In the genomic region with DNA sequence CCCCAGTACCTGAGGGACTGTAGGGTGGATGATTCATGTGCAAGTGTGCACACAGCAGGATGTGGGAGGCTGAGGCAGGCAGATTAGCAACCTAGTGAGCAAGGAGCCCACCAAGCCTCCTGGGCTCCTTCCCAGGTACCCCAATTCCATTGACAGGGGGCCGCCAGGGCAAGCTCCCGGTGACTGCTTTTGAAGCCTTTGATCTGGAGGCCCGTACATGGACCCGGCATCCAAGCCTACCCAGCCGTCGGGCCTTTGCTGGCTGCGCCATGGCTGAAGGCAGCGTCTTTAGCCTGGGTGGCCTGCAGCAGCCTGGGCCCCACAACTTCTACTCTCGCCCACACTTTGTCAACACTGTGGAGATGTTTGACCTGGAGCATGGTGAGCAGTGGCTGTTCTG, we compare ENCODE assay signal across 31 cellular contexts. TPM values are rescaled to one million over a fixed set of nuclear protein-coding genes. Genes with fewer than 3 reads are reported as not detected.
A peak's percentile ranks its signal among the peaks of the same experiment; 100 is the strongest.
DNase-seq lines count a peak whose midpoint lies in the region; ATAC-seq and TF ChIP-seq lines count a peak whose summit lies in the region.
"Had no signal": no experiment of that assay in that cellular context is flagged by ENCODE, and none has a peak within 500 bp of the region (broad histone marks: within the 10 kb centered on the region; RNA-seq: fewer than 3 reads in every experiment).

No MANE protein-coding gene starts in this region.

- H3K27ac ChIP-seq in right atrium auricular region, result peak overlapping the region; percentile 87 to 93
- peak overlapping the region; percentile 25 for H3K27ac ChIP-seq in layer of hippocampus (ENCODE audit: low read depth, low read length)
- H3K27ac ChIP-seq in psoas muscle, result peak overlapping the region; percentile 89
- H3K27ac ChIP-seq: left lung, SJCRH30 had no signal

- no peak for DNase-seq in right atrium auricular region (ENCODE audit: low spot score)
- no peak for DNase-seq in cardiac septum (ENCODE audit: low spot score)
- no peak for DNase-seq in psoas muscle
- DNase-seq in HFFc6, result no peak
- DNase-seq in GM13976 (ENCODE audit: low spot score), result no peak
- DNase-seq: activated B cell treated with CpG ODN at 0.5 μM for 24 hours; activated CD8-positive, alpha-beta memory T cell treated with anti-CD3 and anti-CD28 coated beads, Interleukin-2, amount 50 U/mL, for 4 hours; activated naive CD4-positive, alpha-beta T cell treated with anti-CD3 and anti-CD28 coated beads, Interleukin-2, amount 10 ng/mL, durations not matched to agents 7 days and 5 days; aorta; DMS153; esophagus squamous epithelium; foreskin melanocyte; GOT3; immature natural killer cell; natural killer cell; NCI-H1048; NCI-H1694; NCI-H2171; NCI-H524 treated with DMSO at 0.1 percent for 48 hours; SJCRH30; stimulated activated CD4-positive, alpha-beta T cell treated with anti-CD3 and anti-CD28 coated beads, Interleukin-15, amount 100 ng/mL, for 24 hours; stimulated activated naive CD4-positive, alpha-beta T cell; T1000; tibial artery had no signal

- peaks cover 3% of the 10 kb centered on the region for H3K27me3 Mint-ChIP-seq in HFFc6 (ENCODE audit: insufficient read depth)

- H3K4me3 Mint-ChIP-seq in HFFc6, result no peak overlapping the region
- H3K4me3 Mint-ChIP-seq: activated B cell treated with CpG ODN at 0.5 μM for 24 hours; activated naive CD4-positive, alpha-beta T cell treated with anti-CD3 and anti-CD28 coated beads, Interleukin-2, amount 10 ng/mL, durations not matched to agents 7 days and 5 days; B cell; central memory CD8-positive, alpha-beta T cell; dendritic cell treated with granulocyte-macrophage colony-stimulating factor and Interleukin-4, amounts not matched to agents 40 ng/mL and 50 ng/mL, for 4 days; immature natural killer cell; natural killer cell had no signal

- H3K27me3 ChIP-seq in right atrium auricular region (no peaks in the 10 kb centered on the region), layer of hippocampus (ENCODE audit: control insufficient read depth, insufficient read depth, low read length) (no peaks in the 10 kb centered on the region), psoas muscle (ENCODE audit: insufficient read depth in 3 of 3, low read length in 2 of 3) (no peaks in the 10 kb centered on the region)
- H3K27me3 ChIP-seq: esophagus squamous epithelium, left lung, SJCRH30, tibial artery had no signal

- peaks cover 24% of the 10 kb centered on the region for H3K36me3 ChIP-seq in right atrium auricular region
- H3K36me3 ChIP-seq in psoas muscle (ENCODE audit: insufficient read depth in 1 of 2, low read depth in 1 of 2), result peaks cover 0 to 30% of the 10 kb centered on the region in 2 donors
- H3K36me3 ChIP-seq: SJCRH30 had no signal

- intact Hi-C loops in cardiac septum (cut with DNase I), result no loop called here
- intact Hi-C loops in psoas muscle (cut with DNase I), result loop anchor here (5.0 kb wide), 3 partner anchors 103 to 273 kb away; a partner anchor contains a TSS

- H3K4me1 ChIP-seq in right atrium auricular region, result peaks cover 0 to 84% of the 10 kb centered on the region in 2 donors
- H3K4me1 ChIP-seq in psoas muscle, result peaks cover 27% of the 10 kb centered on the region

- no peak overlapping the region for H3K27ac Mint-ChIP-seq in HFFc6
- H3K27ac Mint-ChIP-seq: activated B cell treated with CpG ODN at 0.5 μM for 24 hours; activated naive CD4-positive, alpha-beta T cell treated with anti-CD3 and anti-CD28 coated beads, Interleukin-2, amount 10 ng/mL, durations not matched to agents 7 days and 5 days; B cell; dendritic cell treated with granulocyte-macrophage colony-stimulating factor and Interleukin-4, amounts not matched to agents 40 ng/mL and 50 ng/mL, for 4 days; immature natural killer cell; natural killer cell had no signal

- no peaks in the 10 kb centered on the region for H3K9me3 Mint-ChIP-seq in HFFc6
- H3K9me3 Mint-ChIP-seq: activated B cell treated with CpG ODN at 0.5 μM for 24 hours; activated naive CD4-positive, alpha-beta T cell treated with anti-CD3 and anti-CD28 coated beads, Interleukin-2, amount 10 ng/mL, durations not matched to agents 7 days and 5 days; central memory CD8-positive, alpha-beta T cell; dendritic cell treated with granulocyte-macrophage colony-stimulating factor and Interleukin-4, amounts not matched to agents 40 ng/mL and 50 ng/mL, for 4 days; immature natural killer cell; natural killer cell had no signal

- WGBS in psoas muscle, 3 donors, result 83 to 93% (median 88%) methylated on average over 9 of the region's 9 CpGs

- TF ChIP-seq CTCF in right atrium auricular region (IDR thresholded peaks at IDR 0.05) (no peak), psoas muscle (IDR thresholded peaks at IDR 0.05) (no peak), HFFc6 (IDR thresholded peaks at IDR 0.05) (no peak), GM13976 (IDR thresholded peaks at IDR 0.05; ENCODE audit: borderline replicate concordance, control extremely low read depth, extremely low read depth, insufficient read depth, missing control alignments) (no peak)

- H3K9me3 ChIP-seq in right atrium auricular region (no peaks in the 10 kb centered on the region), psoas muscle (no peaks in the 10 kb centered on the region)
- H3K9me3 ChIP-seq: esophagus squamous epithelium, left lung, SJCRH30, tibial artery had no signal

- ATAC-seq in psoas muscle, result no peak
- ATAC-seq in HG03108 (IDR thresholded peaks at IDR 0.05; ENCODE audit: unreplicated experiment), result no peak
- ATAC-seq: HepG2, left lung, natural killer cell had no signal

- peaks cover 31% of the 10 kb centered on the region for H3K4me1 Mint-ChIP-seq in HFFc6 (ENCODE audit: low read depth)

- no peak overlapping the region for H3K4me3 ChIP-seq in right atrium auricular region
- peak overlapping the region; percentile 88 for H3K4me3 ChIP-seq in psoas muscle
- H3K4me3 ChIP-seq: left lung, SJCRH30, tibial artery had no signal

- no peaks in the 10 kb centered on the region for H3K36me3 Mint-ChIP-seq in HFFc6 (ENCODE audit: low read depth)
- H3K36me3 Mint-ChIP-seq: activated naive CD4-positive, alpha-beta T cell treated with anti-CD3 and anti-CD28 coated beads, Interleukin-2, amount 10 ng/mL, durations not matched to agents 7 days and 5 days; immature natural killer cell; natural killer cell had no signal

- in situ Hi-C loops in GM13976 (cut with MboI; ENCODE audit: low sequenced_read_pairs, unreplicated experiment), result loop anchor here (25.0 kb wide), 1 partner anchor 263 kb away; a partner anchor contains a TSS

RNA-seq across cellular contexts. Expression of a gene that starts 3.2 kb away (rescaled TPM):
- total RNA-seq in right atrium auricular region (10 to 100 TPM; 51.2 to 80.9 TPM), cardiac septum (132 TPM), psoas muscle (10 to 100 TPM; 24.7 to 84.5 (median 29.2) TPM)
- polyA plus RNA-seq in psoas muscle, result 10 to 100 TPM; 26.7 to 36.1 (median 28.3) TPM
- total RNA-seq in HFFc6 (2021; fragmentation: NEBNext Ultra II Directional; extraction: Animal tissue kit (Norgen Biotek cat#: 25700)), result 10 to 100 TPM; 16.7 to 22.0 (median 19.6) TPM

RNA-seq across cellular contexts. Expression of a gene that starts 8.5 kb away (rescaled TPM):
- 10 to 100 TPM; 16.7 to 25.2 TPM for total RNA-seq in right atrium auricular region
- total RNA-seq in cardiac septum, result 11.4 TPM
- 10 to 100 TPM; 12.6 to 20.5 (median 14.7) TPM for total RNA-seq in psoas muscle
- polyA plus RNA-seq in psoas muscle, result 10 to 100 TPM; 20.0 to 26.8 (median 20.8) TPM
- 10 to 100 TPM; 20.0 to 23.7 (median 21.9) TPM for total RNA-seq in HFFc6 (2021; fragmentation: NEBNext Ultra II Directional; extraction: Animal tissue kit (Norgen Biotek cat#: 25700))

RNA-seq across cellular contexts. Expression of a gene that starts 41.7 kb away (rescaled TPM):
- 1,000 to 10,000 TPM; 1,056 to 1,180 TPM for total RNA-seq in right atrium auricular region
- 788 TPM for total RNA-seq in cardiac septum
- 100 to 1,000 TPM; 133 to 220 (median 141) TPM for total RNA-seq in psoas muscle
- polyA plus RNA-seq in psoas muscle, result 100 to 1,000 TPM in 1 of 3 donors, 10 to 100 TPM in 2; 81.6 to 123 (median 95.3) TPM
- total RNA-seq in HFFc6 (2021; fragmentation: NEBNext Ultra II Directional; extraction: Animal tissue kit (Norgen Biotek cat#: 25700)), result 100 to 1,000 TPM; 432 to 518 (median 449) TPM
- total RNA-seq: activated B cell treated with CpG ODN at 0.5 μM for 24 hours had no signal
- polyA plus RNA-seq: immature natural killer cell had no signal

RNA-seq across cellular contexts. Expression of a gene that starts 54.0 kb away (rescaled TPM):
- total RNA-seq in right atrium auricular region (10 to 100 TPM; 49.3 to 58.7 TPM), cardiac septum (58.5 TPM), psoas muscle (100 to 1,000 TPM in 2 of 4 donors, 10 to 100 TPM in 2; 79.5 to 109 (median 96.3) TPM)
- polyA plus RNA-seq in psoas muscle, result 10 to 100 TPM; 29.5 to 94.0 (median 42.9) TPM
- total RNA-seq in HFFc6 (2021; fragmentation: NEBNext Ultra II Directional; extraction: Animal tissue kit (Norgen Biotek cat#: 25700)), result 10 to 100 TPM; 35.2 to 49.2 (median 42.6) TPM

Comparison
In these comparisons a context has a peak if more than half of its experiments do, and no peak if none do; other contexts are left out.
1. H3K27ac ChIP-seq: peak in every context shown above with its lines; median percentile 90 in right atrium auricular region; 89 in psoas muscle; 25 in layer of hippocampus.